ENCODE assay signal across 17 cellular contexts in the genomic region with DNA sequence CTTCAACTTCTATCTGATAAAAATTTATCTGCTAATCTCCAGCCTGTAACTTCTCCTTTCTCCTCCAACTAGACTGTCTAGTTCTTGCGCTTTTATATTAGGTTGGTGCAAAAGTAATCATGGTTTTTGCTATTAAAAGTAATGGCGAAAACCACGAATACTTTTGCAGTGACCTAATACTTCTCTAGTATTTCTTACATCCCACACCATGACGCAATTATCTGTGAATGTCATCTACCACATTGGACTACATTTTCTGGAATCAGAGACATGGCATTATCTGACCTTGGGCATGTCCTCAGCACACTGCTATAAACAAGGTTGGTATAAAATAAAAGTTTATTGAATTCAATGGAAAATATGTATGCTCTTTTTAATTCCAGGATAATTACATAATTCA.
A peak's percentile ranks its signal among the peaks of the same experiment; 100 is the strongest.
DNase-seq lines count a peak whose midpoint lies in the region; TF ChIP-seq lines count a peak whose summit lies in the region.
"Had no signal": no experiment of that assay in that cellular context is flagged by ENCODE, and none has a peak within 500 bp of the region (broad histone marks: within the 10 kb centered on the region; RNA-seq: fewer than 3 reads in every experiment).

No MANE protein-coding gene starts in this region.

- TF ChIP-seq CTCF in BJ (IDR thresholded peaks at IDR 0.05; ENCODE audit: insufficient read depth, low read depth, low read length) (no peak), MM.1S (IDR thresholded peaks at IDR 0.05; ENCODE audit: low read length) (no peak)

- H3K4me2 ChIP-seq in MM.1S (ENCODE audit: low read depth, low read length) (no peak overlapping the region), Karpas-422 (ENCODE audit: low read depth, low read length, poor library complexity, severe bottlenecking) (no peak overlapping the region)
- H3K4me2 ChIP-seq: A549 had no signal

- no peaks in the 10 kb centered on the region for H3K27me3 ChIP-seq in BJ (ENCODE audit: control insufficient read depth, insufficient read depth, low read length)
- no peaks in the 10 kb centered on the region for H3K27me3 ChIP-seq in MM.1S (replicated peaks; ENCODE audit: insufficient read depth, low read length)
- H3K27me3 ChIP-seq in Karpas-422 (ENCODE audit: low read length): no peaks in the 10 kb centered on the region

- H3K4me1 ChIP-seq in MM.1S (ENCODE audit: low read length) (no peaks in the 10 kb centered on the region), Karpas-422 (ENCODE audit: low read length) (no peaks in the 10 kb centered on the region)
- H3K4me1 ChIP-seq: A549 had no signal

- POLR2A ChIA-PET in BJ (lab: Charles Lee): no interaction called here

- H4K20me1 ChIP-seq in MM.1S (ENCODE audit: insufficient read depth, low read length) (no peaks in the 10 kb centered on the region), Karpas-422 (ENCODE audit: insufficient read depth, low read depth, low read length) (no peaks in the 10 kb centered on the region)

- no peaks in the 10 kb centered on the region for H3K36me3 ChIP-seq in BJ (ENCODE audit: control insufficient read depth, insufficient read depth, low read length)
- H3K36me3 ChIP-seq in MM.1S (replicated peaks; ENCODE audit: insufficient read depth, low read length): no peaks in the 10 kb centered on the region
- H3K36me3 ChIP-seq in Karpas-422 (ENCODE audit: insufficient read depth, low read length): no peaks in the 10 kb centered on the region

- CTCF ChIA-PET in BJ (lab: Yijun Ruan, JAX): no interaction called here

- H2AFZ ChIP-seq in MM.1S (ENCODE audit: low read length) (no peak overlapping the region), Karpas-422 (ENCODE audit: low read length) (no peak overlapping the region)

- H3K4me3 ChIP-seq in BJ (ENCODE audit: low read depth, low read length): no peak overlapping the region
- no peak overlapping the region for H3K4me3 ChIP-seq in MM.1S (ENCODE audit: low read length)
- no peak overlapping the region for H3K4me3 ChIP-seq in Karpas-422 (ENCODE audit: low read length)
- H3K4me3 ChIP-seq: A549 had no signal

- no peak overlapping the region for H3K9ac ChIP-seq in MM.1S (ENCODE audit: low read length)
- no peak overlapping the region for H3K9ac ChIP-seq in Karpas-422 (ENCODE audit: low read length)

- no peak overlapping the region for H3K27ac ChIP-seq in MM.1S (ENCODE audit: low read length)
- H3K27ac ChIP-seq in Karpas-422 (ENCODE audit: low read length): no peak overlapping the region
- H3K27ac ChIP-seq: A549 had no signal

- H3K9me2 ChIP-seq in MM.1S (replicated peaks; ENCODE audit: insufficient read depth, low read length) (no peaks in the 10 kb centered on the region), Karpas-422 (replicated peaks; ENCODE audit: insufficient read depth, low read length) (no peaks in the 10 kb centered on the region)

- H3F3A ChIP-seq in MM.1S (ENCODE audit: insufficient read depth, low read length): no peaks in the 10 kb centered on the region

- DNase-seq in BJ (ENCODE audit: low read depth): peak; percentile 12
- DNase-seq in HS-27A (ENCODE audit: low read depth): peak; percentile 45
- DNase-seq in amniotic epithelial cell (ENCODE audit: low read depth): peak; percentile 70
- DNase-seq in glomerular visceral epithelial cell (ENCODE audit: extremely low spot score): peak; percentile 55
- no peak for DNase-seq in ecto neural progenitor cell (ENCODE audit: low spot score)
- DNase-seq in occipital lobe (lab: John Stamatoyannopoulos, UW): no peak
- no peak for DNase-seq in MM.1S
- DNase-seq in Karpas-422: no peak
- DNase-seq: AML-193; CD4-positive, alpha-beta T cell; DMS79 treated with DMSO at 0.1 percent for 48 hours; H9; Kasumi-1; NCI-H1436 treated with DMSO at 0.1 percent for 48 hours; NCI-H2081; NCI-H524 had no signal

- H3K9me3 ChIP-seq in MM.1S (replicated peaks; ENCODE audit: insufficient read depth, low read length): no peaks in the 10 kb centered on the region
- no peaks in the 10 kb centered on the region for H3K9me3 ChIP-seq in Karpas-422 (ENCODE audit: low read length)
- H3K9me3 ChIP-seq: A549 had no signal

- H3K79me2 ChIP-seq in MM.1S (ENCODE audit: low read length) (no peaks in the 10 kb centered on the region), Karpas-422 (ENCODE audit: low read length) (no peaks in the 10 kb centered on the region)

Comparison
In these comparisons a context has a peak if more than half of its experiments do, and no peak if none do; other contexts are left out.
1. DNase-seq: peak in BJ (single experiment), HS-27A (single experiment), amniotic epithelial cell (single experiment) and glomerular visceral epithelial cell (single experiment); none in ecto neural progenitor cell (single experiment), occipital lobe (single experiment), MM.1S (single experiment) and Karpas-422 (single experiment).